Comparison of ENCODE assay signal across 17 cellular contexts in genomic region chr4:177667687-177668086, GRCh38.
A peak's percentile ranks its signal among the peaks of the same experiment; 100 is the strongest.
DNase-seq lines count a peak whose midpoint lies in the region; ATAC-seq and TF ChIP-seq lines count a peak whose summit lies in the region.
"Had no signal": no experiment of that assay in that cellular context is flagged by ENCODE, and none has a peak within 500 bp of the region (broad histone marks: within the 10 kb centered on the region; RNA-seq: fewer than 3 reads in every experiment).

No MANE protein-coding gene starts in this region.

- no peak overlapping the region; the same call in 1 of the 2 replicates for H3K27ac Mint-ChIP-seq in HFFc6
- H3K27ac Mint-ChIP-seq: CD4-positive, alpha-beta memory T cell; IgD-negative memory B cell had no signal

- no peak overlapping the region for H3K27ac ChIP-seq in vagina
- H3K27ac ChIP-seq in lower lobe of right lung: no peak overlapping the region

- peaks cover 3% of the 10 kb centered on the region; the same call in 1 of the 2 replicates for H3K9me3 Mint-ChIP-seq in HFFc6

- CTCF ChIA-PET in GM10248 (lab: Yijun Ruan, JAX): no interaction called here

- TF ChIP-seq CTCF in HFFc6 (IDR thresholded peaks at IDR 0.05): peak; percentile 52
- TF ChIP-seq CTCF in vagina (IDR thresholded peaks at IDR 0.05): no peak
- no peak for TF ChIP-seq CTCF in GM10248 (IDR thresholded peaks at IDR 0.05; ENCODE audit: control extremely low read depth, extremely low read depth, low read depth, missing control alignments)
- no peak for TF ChIP-seq CTCF in lower lobe of right lung (IDR thresholded peaks at IDR 0.05)

- peak; percentile 30 for DNase-seq in DMS114 treated with DMSO at 0.1 percent for 48 hours (lab: John Stamatoyannopoulos, UW; ENCODE audit: unreplicated experiment)
- no peak for DNase-seq in HFFc6
- no peak for DNase-seq in left lobe of liver (ENCODE audit: low spot score)
- no peak for DNase-seq in vagina (ENCODE audit: extremely low spot score in 2 of 2)
- DNase-seq in GM10248 (ENCODE audit: extremely low spot score): no peak
- no peak for DNase-seq in lower lobe of right lung
- DNase-seq: activated CD4-positive, alpha-beta T cell treated with anti-CD3 and anti-CD28 coated beads, Interleukin-2, amount 50 U/mL, for 48 hours; activated effector memory CD4-positive, alpha-beta T cell treated with anti-CD3 and anti-CD28 coated beads, Interleukin-2, amount 50 U/mL, for 16 hours; CD4-positive, alpha-beta memory T cell; central memory CD4-positive, alpha-beta T cell; NCI-H146; substantia nigra; T-helper 1 cell had no signal

- no peak overlapping the region for H3K4me3 ChIP-seq in vagina
- no peak overlapping the region for H3K4me3 ChIP-seq in lower lobe of right lung

- H3K4me1 ChIP-seq in vagina: no peaks in the 10 kb centered on the region
- H3K4me1 ChIP-seq in lower lobe of right lung: no peaks in the 10 kb centered on the region

- no peak for TF ChIP-seq POLR2A in vagina (IDR thresholded peaks at IDR 0.05)

- POLR2A ChIA-PET in GM10248 (lab: Yijun Ruan, JAX): no interaction called here

- ATAC-seq in SK-N-SH treated with all-trans-retinoic acid at 6 μM for 48 hours: peak; percentile 81
- ATAC-seq in left lobe of liver: peak; percentile 49
- no peak for ATAC-seq in GM19328 (IDR thresholded peaks at IDR 0.05; ENCODE audit: unreplicated experiment)
- no peak for ATAC-seq in lower lobe of right lung
- ATAC-seq: sciatic nerve had no signal

- H3K9me3 ChIP-seq in vagina (no peaks in the 10 kb centered on the region), lower lobe of right lung (no peaks in the 10 kb centered on the region)

- 0 out of 2 replicates have a peak, but pooled peaks cover 2% of the 10 kb centered on the region for H3K36me3 Mint-ChIP-seq in HFFc6 (ENCODE audit: low read depth)
- H3K36me3 Mint-ChIP-seq: CD4-positive, alpha-beta memory T cell; IgD-negative memory B cell had no signal

- H3K27me3 ChIP-seq in vagina (no peaks in the 10 kb centered on the region), lower lobe of right lung (ENCODE audit: low read depth) (no peaks in the 10 kb centered on the region)

- no peaks in the 10 kb centered on the region for H3K36me3 ChIP-seq in vagina
- H3K36me3 ChIP-seq in lower lobe of right lung: no peaks in the 10 kb centered on the region

- no peak overlapping the region for H3K4me3 Mint-ChIP-seq in HFFc6
- H3K4me3 Mint-ChIP-seq: CD4-positive, alpha-beta memory T cell had no signal

- intact Hi-C loops in vagina (cut with DNase I) (no loop called here), lower lobe of right lung (cut with DNase I) (no loop called here)

- H3K4me1 Mint-ChIP-seq in HFFc6 (ENCODE audit: low read depth): no peaks in the 10 kb centered on the region
- H3K4me1 Mint-ChIP-seq: CD4-positive, alpha-beta memory T cell; IgD-negative memory B cell had no signal

- peaks cover 11% of the 10 kb centered on the region; the same call in 1 of the 2 replicates for H3K27me3 Mint-ChIP-seq in HFFc6 (ENCODE audit: insufficient read depth)
- H3K27me3 Mint-ChIP-seq: CD4-positive, alpha-beta memory T cell; IgD-negative memory B cell had no signal

TF ChIP-seq in SK-N-SH treated with all-trans-retinoic acid at 6 μM for 48 hours, 23 proteins besides CTCF, POLR2A, EP300 and RAD21:
- no peak for TF ChIP-seq PATZ1 (CRISPR knock-in tag; IDR thresholded peaks at IDR 0.05; ENCODE audit: borderline replicate concordance)
- TF ChIP-seq ESRRG (CRISPR knock-in tag; IDR thresholded peaks at IDR 0.05): no peak
- no peak for TF ChIP-seq SNAI2 (CRISPR knock-in tag; IDR thresholded peaks at IDR 0.05)
- no peak for TF ChIP-seq ZFP3 (CRISPR knock-in tag; IDR thresholded peaks at IDR 0.05)
- no peak for TF ChIP-seq TCF4 (CRISPR knock-in tag; IDR thresholded peaks at IDR 0.05; ENCODE audit: borderline replicate concordance)
- TF ChIP-seq CSDC2 (CRISPR knock-in tag; IDR thresholded peaks at IDR 0.05): no peak
- TF ChIP-seq ZNF70 (CRISPR knock-in tag; IDR thresholded peaks at IDR 0.05): no peak
- no peak for TF ChIP-seq CREB5 (CRISPR knock-in tag; IDR thresholded peaks at IDR 0.05; ENCODE audit: low read depth)
- no peak for TF ChIP-seq ZNF565 (CRISPR knock-in tag; conservative IDR thresholded peaks at IDR 0.05; ENCODE audit: low read depth)
- no peak for TF ChIP-seq BACH2 (CRISPR knock-in tag; IDR thresholded peaks at IDR 0.05; ENCODE audit: borderline replicate concordance)
- no peak for TF ChIP-seq ZNF8 (CRISPR knock-in tag; IDR thresholded peaks at IDR 0.05)
- TF ChIP-seq, protein P1, sequence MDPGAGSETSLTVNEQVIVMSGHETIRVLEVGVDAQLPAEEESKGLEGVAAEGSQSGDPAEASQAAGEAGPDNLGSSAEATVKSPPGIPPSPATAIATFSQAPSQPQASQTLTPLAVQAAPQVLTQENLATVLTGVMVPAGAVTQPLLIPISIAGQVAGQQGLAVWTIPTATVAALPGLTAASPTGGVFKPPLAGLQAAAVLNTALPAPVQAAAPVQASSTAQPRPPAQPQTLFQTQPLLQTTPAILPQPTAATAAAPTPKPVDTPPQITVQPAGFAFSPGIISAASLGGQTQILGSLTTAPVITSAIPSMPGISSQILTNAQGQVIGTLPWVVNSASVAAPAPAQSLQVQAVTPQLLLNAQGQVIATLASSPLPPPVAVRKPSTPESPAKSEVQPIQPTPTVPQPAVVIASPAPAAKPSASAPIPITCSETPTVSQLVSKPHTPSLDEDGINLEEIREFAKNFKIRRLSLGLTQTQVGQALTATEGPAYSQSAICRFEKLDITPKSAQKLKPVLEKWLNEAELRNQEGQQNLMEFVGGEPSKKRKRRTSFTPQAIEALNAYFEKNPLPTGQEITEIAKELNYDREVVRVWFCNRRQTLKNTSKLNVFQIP (CRISPR knock-in tag; IDR thresholded peaks at IDR 0.05; ENCODE audit: borderline replicate concordance, low read depth): no peak
- TF ChIP-seq PPARA (CRISPR knock-in tag; IDR thresholded peaks at IDR 0.05; ENCODE audit: borderline replicate concordance): no peak
- no peak for TF ChIP-seq OSR1 (CRISPR knock-in tag; IDR thresholded peaks at IDR 0.05)
TF ChIP-seq in SK-N-SH treated with all-trans-retinoic acid at 6 μM for 48 hours: peak in this region for 0.

Comparison
In these comparisons a context has a peak if more than half of its experiments do, and no peak if none do; other contexts are left out.
1. ATAC-seq: peak in SK-N-SH treated with all-trans-retinoic acid at 6 μM for 48 hours (single experiment) and left lobe of liver (single experiment); none in GM19328 (single experiment) and lower lobe of right lung (0 of 2).